ENCODE assay signal across 1 cellular context in genomic region chr3:101544181-101544850, GRCh38.
TF ChIP-seq lines count a peak whose summit lies in the region.

No MANE protein-coding gene starts in this region.

TF ChIP-seq in K562, 482 proteins besides CTCF, POLR2A, EP300 and RAD21:
- TF ChIP-seq ZNF586 (CRISPR knock-in tag; conservative IDR thresholded peaks at IDR 0.05) (no peak), PYGO2 (tag; IDR thresholded peaks at IDR 0.05) (no peak), FOXK2 (conservative IDR thresholded peaks at IDR 0.05 in 1 of 2, IDR thresholded peaks at IDR 0.05 in 1 of 2; ENCODE audit: low read depth in 2 of 2) (no peak), ZNF75A (CRISPR knock-in tag; IDR thresholded peaks at IDR 0.05) (no peak), ZNF444 (CRISPR knock-in tag; IDR thresholded peaks at IDR 0.05) (no peak), THRB (CRISPR knock-in tag; conservative IDR thresholded peaks at IDR 0.05) (no peak), CSDE1 (IDR thresholded peaks at IDR 0.05) (no peak), ASH1L (IDR thresholded peaks at IDR 0.05; ENCODE audit: borderline replicate concordance, low read depth, partially characterized antibody) (no peak), ZBTB34 (CRISPR knock-in tag; IDR thresholded peaks at IDR 0.05) (no peak), CREB5 (CRISPR knock-in tag; IDR thresholded peaks at IDR 0.05) (no peak), RBBP5 (IDR thresholded peaks at IDR 0.05; ENCODE audit: borderline replicate concordance, insufficient read depth, low read length, poor library complexity, severe bottlenecking) (no peak), ZNF280A (IDR thresholded peaks at IDR 0.05; ENCODE audit: low read depth, partially characterized antibody) (no peak), FOXA1 (IDR thresholded peaks at IDR 0.05; ENCODE audit: borderline replicate concordance) (no peak), ZBTB5 (IDR thresholded peaks at IDR 0.05) (no peak), JUN (IDR thresholded peaks at IDR 0.05; ENCODE audit: borderline replicate concordance, low read depth, low read length) (no peak), JUN (CRISPR knock-in tag; IDR thresholded peaks at IDR 0.05; ENCODE audit: borderline replicate concordance) (no peak), TAF1 (IDR thresholded peaks at IDR 0.05; ENCODE audit: control insufficient read depth, extremely low read depth, insufficient read depth, low read length, severe bottlenecking) (no peak), E2F6 (IDR thresholded peaks at IDR 0.05; ENCODE audit: borderline replicate concordance in 1 of 2, extremely low read depth in 1 of 2, insufficient read depth in 1 of 2, insufficient read length in 1 of 2, low read depth in 1 of 2, low read length in 1 of 2, poor library complexity in 1 of 2, severe bottlenecking in 1 of 2) (no peak)
